8 cellular contexts compared by ENCODE assay signal in genomic region chr17:47941998-47942490, GRCh38. TPM values are rescaled to one million over a fixed set of nuclear protein-coding genes. Genes with fewer than 3 reads are reported as not detected.
DNase-seq lines count a peak whose midpoint lies in the region; ATAC-seq and TF ChIP-seq lines count a peak whose summit lies in the region.

No MANE protein-coding gene starts in this region.

- no peaks in the 10 kb centered on the region for H3K9me3 ChIP-seq in HEK293 (ENCODE audit: control insufficient read depth, insufficient read depth, low read depth, low read length)
- no peaks in the 10 kb centered on the region for H3K9me3 ChIP-seq in right cardiac atrium (ENCODE audit: control insufficient read depth, low read length)
- no peaks in the 10 kb centered on the region for H3K9me3 ChIP-seq in spleen

- peak overlapping the region; percentile 91 for H3K27ac Mint-ChIP-seq in activated B cell treated with CpG ODN at 0.5 μM for 24 hours

- no peaks in the 10 kb centered on the region for H3K27me3 Mint-ChIP-seq in activated B cell treated with CpG ODN at 0.5 μM for 24 hours

- POLR2A ChIA-PET in HEK293 (lab: Yijun Ruan, JAX) (interaction anchor here (0.6 to 3.8 kb wide), 14 partner anchors 11 to 291 kb away, joined by 3 to 37 read pairs (median 6); partner anchors contain the start of genes CDK5RAP3, LRRC46, MRPL10 and NFE2L1), activated B cell treated with CpG ODN at 0.5 μM for 24 hours (lab: Charles Lee) (interaction anchor here (0.6 to 2.8 kb wide), 10 partner anchors 8 to 1012 kb away, joined by 3 to 32 read pairs (median 6); partner anchors contain the start of genes CDK5RAP3, LRRC46, MRPL10 and SCRN2)

- in situ Hi-C loops in KBM-7 (cut with MboI; ENCODE audit: low pct_unique_long_range_greater_than_20kb, low sequenced_read_pairs), result loop anchor here (10.0 kb wide), 1 partner anchor 47 kb away; the partner anchor contains the start of gene SP2

- H3K27ac ChIP-seq in HEK293 (ENCODE audit: extremely low read depth, low read depth, low read length), result peak overlapping the region; percentile 61; the same call in 1 of the 2 replicates
- H3K27ac ChIP-seq in right cardiac atrium (ENCODE audit: low read length), result peak overlapping the region; percentile 6
- H3K27ac ChIP-seq in spleen, result peak overlapping the region; percentile 49 to 92 (median 84)

- intact Hi-C loops in activated B cell treated with CpG ODN at 0.5 μM for 24 hours (cut with micrococcal nuclease) (loop anchor here (1.0 to 2.0 kb wide), 4 partner anchors 28 to 106 kb away; partner anchors contain the start of genes NFE2L1, SCRN2 and SP2), right cardiac atrium (cut with DNase I) (loop anchor here in 2 of 4 donors (10.0 kb wide), 2 partner anchors 47 to 97 kb away; partner anchors contain the start of genes SCRN2 (in 1 of the 2) and SP2 (in 1 of the 2)), spleen (cut with DNase I; ENCODE audit: low total_unique reads) (loop anchor here (2.0 kb wide), 1 partner anchor 45 kb away; the partner anchor contains the start of gene SP2)

- H3K4me3 Mint-ChIP-seq in activated B cell treated with CpG ODN at 0.5 μM for 24 hours, result peak overlapping the region; percentile 91

- CTCF ChIA-PET in HEK293 (lab: Yijun Ruan, JAX), result interaction anchor here (0.6 to 22.4 kb wide), 10 partner anchors 9 to 432 kb away, joined by 3 to 592 read pairs (median 6); partner anchors contain the start of genes CDK5RAP3 and SCRN2
- CTCF ChIA-PET in activated B cell treated with CpG ODN at 0.5 μM for 24 hours (lab: Charles Lee), result interaction anchor here (2.2 to 4.9 kb wide), 2 partner anchors 8 to 28 kb away, joined by 10 to 26 read pairs; partner anchors contain the start of gene CDK5RAP3

- H3K4me1 ChIP-seq in HEK293 (ENCODE audit: control insufficient read depth, insufficient read depth, low read length) (no peaks in the 10 kb centered on the region), right cardiac atrium (ENCODE audit: control insufficient read depth, insufficient read depth, low read length) (peaks cover 3% of the 10 kb centered on the region), spleen (peaks cover 10 to 70% (median 43%) of the 10 kb centered on the region in 6 donors)

- ATAC-seq in activated B cell treated with CpG ODN at 0.5 μM for 24 hours (ENCODE audit: low read depth) (no peak), right cardiac atrium (no peak), HG02973 (IDR thresholded peaks at IDR 0.05; ENCODE audit: unreplicated experiment) (no peak)

- H3K36me3 ChIP-seq in HEK293 (ENCODE audit: control insufficient read depth in 2 of 2, insufficient read depth in 1 of 2, low read length in 2 of 2), result peaks cover 0 to 38% of the 10 kb centered on the region in 2 experiments; a peak in 1 of 3 replicates
- peaks cover 0 to 36% (median 10%) of the 10 kb centered on the region in 6 donors for H3K36me3 ChIP-seq in spleen

- H3K4me1 Mint-ChIP-seq in activated B cell treated with CpG ODN at 0.5 μM for 24 hours, result peaks cover 43% of the 10 kb centered on the region

- peak overlapping the region; percentile 79 for H3K4me3 ChIP-seq in HEK293 (ENCODE audit: low read depth, low read length)
- peak overlapping the region; percentile 47 for H3K4me3 ChIP-seq in right cardiac atrium (ENCODE audit: low read length)
- H3K4me3 ChIP-seq in spleen, result peak overlapping the region; percentile 69 to 97 (median 84)

- H3K9me3 Mint-ChIP-seq in activated B cell treated with CpG ODN at 0.5 μM for 24 hours, result peaks cover 2% of the 10 kb centered on the region

- 10% methylated on average over 9 of the region's 9 CpGs for WGBS in right cardiac atrium
- 3 to 8% (median 4%) methylated on average over 9 of the region's 9 CpGs for WGBS in spleen, 5 donors

- H3K27me3 ChIP-seq in right cardiac atrium (ENCODE audit: control insufficient read depth, insufficient read depth) (no peaks in the 10 kb centered on the region), spleen (replicated peaks in 1 of 7) (no peaks in the 10 kb centered on the region)

- TF ChIP-seq CTCF in HEK293 (tag by site-specific recombination; IDR thresholded peaks at IDR 0.05) (no peak), activated B cell treated with CpG ODN at 0.5 μM for 24 hours (IDR thresholded peaks at IDR 0.05) (no peak), spleen (IDR thresholded peaks at IDR 0.05 in 8 of 11, conservative IDR thresholded peaks at IDR 0.05 in 3 of 11) (peak in 1 of 11 experiments; percentile 11)

- DNase-seq in activated B cell treated with CpG ODN at 0.5 μM for 24 hours (no peak), right cardiac atrium (no peak), spleen (no peak), KBM-7 (no peak), NCI-H2196 treated with DMSO at 0.1 percent for 48 hours (lab: John Stamatoyannopoulos, UW; ENCODE audit: unreplicated experiment) (no peak), epidermal melanocyte (ENCODE audit: insufficient read length, low spot score) (no peak)

- no peak for TF ChIP-seq POLR2A in spleen (IDR thresholded peaks at IDR 0.05)

- peaks cover 29% of the 10 kb centered on the region for H3K36me3 Mint-ChIP-seq in activated B cell treated with CpG ODN at 0.5 μM for 24 hours (ENCODE audit: low read depth)

TF ChIP-seq in HEK293, 187 proteins besides CTCF, POLR2A, EP300 and RAD21:
- TF ChIP-seq KLF9 (tag by site-specific recombination; IDR thresholded peaks at IDR 0.05; ENCODE audit: low read depth) (0 out of 2 replicates have a peak, but pooled peaks have one; percentile 1), ZNF341 (tag by site-specific recombination; IDR thresholded peaks at IDR 0.05; ENCODE audit: low read depth) (peak; percentile 42; the same call in 1 of the 2 replicates), KLF7 (tag by site-specific recombination; IDR thresholded peaks at IDR 0.05; ENCODE audit: borderline replicate concordance) (no peak), ZNF335 (tag by site-specific recombination; conservative IDR thresholded peaks at IDR 0.05) (peak; percentile 96)
TF ChIP-seq in HEK293: peak in this region for 3.

RNA-seq across cellular contexts. Expression of gene PNPO, which starts 0.7 kb away (rescaled TPM):
- total RNA-seq in activated B cell treated with CpG ODN at 0.5 μM for 24 hours, result 25.1 and 26.5 TPM in 2 replicates
- 10 to 100 TPM; 23.9 to 29.9 (median 26.0) TPM for total RNA-seq in right cardiac atrium
- polyA plus RNA-seq in right cardiac atrium, result 16.1 TPM
- total RNA-seq in spleen, result 10 to 100 TPM; 23.6 to 28.9 (median 28.1) TPM
- 10 to 100 TPM in 1 of 3 donors, 1 to 10 TPM in 2; 6.1 to 13.0 (median 8.5) TPM for polyA plus RNA-seq in spleen

RNA-seq across cellular contexts. Expression of gene PRR15L, which starts 15.6 kb away (rescaled TPM):
- total RNA-seq in activated B cell treated with CpG ODN at 0.5 μM for 24 hours (not detected in 2 replicates), right cardiac atrium (not detected), spleen (not detected)
- polyA plus RNA-seq in right cardiac atrium (not detected), spleen (under 1 TPM in 1 of 3 donors, not detected in 2; 0.16 TPM)

RNA-seq across cellular contexts. Expression of gene CDK5RAP3, which starts 28.9 kb away (rescaled TPM):
- total RNA-seq in activated B cell treated with CpG ODN at 0.5 μM for 24 hours (275 and 286 TPM in 2 replicates), right cardiac atrium (10 to 100 TPM; 56.8 to 66.8 (median 64.9) TPM), spleen (100 to 1,000 TPM; 216 to 380 (median 235) TPM)
- polyA plus RNA-seq in right cardiac atrium (54.3 TPM), spleen (1,000 to 10,000 TPM in 1 of 3 donors, 100 to 1,000 TPM in 2; 328 to 1,020 (median 665) TPM)

RNA-seq across cellular contexts. Expression of gene SP2, which starts 46.0 kb away (rescaled TPM):
- total RNA-seq in activated B cell treated with CpG ODN at 0.5 μM for 24 hours (26.5 and 28.5 TPM in 2 replicates), right cardiac atrium (10 to 100 TPM; 15.8 to 20.6 (median 17.9) TPM), spleen (10 to 100 TPM; 11.9 to 22.6 (median 18.2) TPM)
- polyA plus RNA-seq in right cardiac atrium (11.4 TPM), spleen (10 to 100 TPM in 1 of 3 donors, 1 to 10 TPM in 2; 4.5 to 10.7 (median 5.5) TPM)

Comparison
In these comparisons a context has a peak if more than half of its experiments do, and no peak if none do; other contexts are left out.
1. H3K27ac ChIP-seq: peak in every context shown above with its lines; median percentile 84 in spleen; 61 in HEK293; 6 in right cardiac atrium.